1 cellular context compared by ENCODE assay signal in the genomic region with DNA sequence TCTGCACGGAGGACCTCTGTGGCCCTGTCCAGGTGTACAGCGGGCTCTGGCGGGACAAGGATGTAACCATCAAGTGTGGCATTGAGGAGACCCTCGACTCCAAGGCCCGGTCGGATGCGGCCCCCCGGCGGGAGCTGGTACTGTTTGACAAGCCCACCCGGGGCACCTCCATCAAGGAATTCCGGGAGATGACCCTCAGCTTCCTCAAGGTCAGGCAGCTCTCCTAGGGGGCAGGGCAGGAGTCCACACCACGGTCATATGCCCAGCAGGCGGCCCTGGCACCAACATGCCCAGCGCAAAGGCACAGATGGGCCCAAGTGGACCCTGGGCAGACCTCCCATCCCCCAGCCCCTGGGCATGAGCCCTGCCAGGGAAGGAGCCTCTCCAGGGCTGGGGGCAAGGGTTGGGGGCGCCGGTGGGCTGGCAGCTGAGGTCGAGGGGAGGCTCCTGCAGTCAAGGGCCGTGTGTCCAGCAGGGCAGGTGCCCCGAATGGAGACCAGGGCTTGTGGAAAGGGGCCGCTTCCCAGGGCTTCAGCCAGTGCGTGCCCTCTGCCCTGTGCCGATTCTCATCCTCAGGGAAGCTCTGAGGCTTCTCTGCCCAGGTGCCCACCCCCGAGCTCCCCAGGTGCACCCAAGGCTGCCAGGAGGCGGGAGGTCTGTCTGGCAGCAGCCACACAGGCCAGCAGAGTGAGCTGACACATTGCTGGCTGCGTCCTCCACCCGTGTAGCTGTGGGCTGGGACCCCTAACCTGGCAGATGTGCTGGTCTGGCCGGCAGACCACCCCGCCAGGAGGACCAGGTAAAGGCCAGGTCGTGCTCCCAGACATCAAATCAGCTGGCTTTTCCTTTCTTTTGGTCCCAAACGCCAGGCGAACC.
TF ChIP-seq lines count a peak whose summit lies in the region.

No MANE protein-coding gene starts in this region.

TF ChIP-seq in H1, 55 proteins besides CTCF, POLR2A, EP300 and RAD21:
- TF ChIP-seq HDAC2 (IDR thresholded peaks at IDR 0.05; ENCODE audit: borderline replicate concordance in 1 of 2, low read depth in 2 of 2, low read length in 2 of 2) (no peak), POLR2AphosphoS5 (IDR thresholded peaks at IDR 0.05; ENCODE audit: low read depth, low read length) (0 out of 2 replicates have a peak, but pooled peaks have one; percentile 5)
